In the genomic region with DNA sequence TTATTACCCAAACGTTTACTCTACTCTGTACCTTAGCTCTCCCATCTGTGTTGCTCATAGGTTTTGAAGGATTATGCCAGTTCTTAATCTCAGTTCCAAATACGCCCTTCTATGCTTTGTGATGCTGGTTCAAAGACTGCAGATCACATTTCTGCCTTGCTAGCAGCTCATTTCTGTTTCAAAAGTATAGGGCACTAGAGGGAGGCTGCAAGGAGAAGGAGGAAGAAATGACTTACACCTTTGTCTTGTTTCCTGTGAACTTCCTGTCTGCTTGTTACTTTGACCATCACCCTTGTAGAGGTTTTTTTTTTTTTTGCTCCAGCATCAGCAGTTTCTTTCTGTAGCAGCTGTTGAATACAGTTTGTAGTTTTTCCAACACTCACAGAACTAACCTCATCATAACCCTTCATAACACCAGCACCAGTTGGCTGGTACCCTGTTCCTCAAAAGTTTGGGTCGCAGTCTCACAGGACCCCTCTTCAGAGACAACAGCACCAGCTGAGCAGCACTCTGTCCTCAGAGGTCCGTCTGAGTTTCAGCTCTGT, we compare ENCODE assay signal across 9 cellular contexts. TPM values are rescaled to one million over a fixed set of nuclear protein-coding genes. Genes with fewer than 3 reads are reported as not detected.
A peak's percentile ranks its signal among the peaks of the same experiment; 100 is the strongest.
DNase-seq lines count a peak whose midpoint lies in the region; ATAC-seq and TF ChIP-seq lines count a peak whose summit lies in the region.
"Had no signal": no experiment of that assay in that cellular context is flagged by ENCODE, and none has a peak within 500 bp of the region (broad histone marks: within the 10 kb centered on the region; RNA-seq: fewer than 3 reads in every experiment).

No MANE protein-coding gene starts in this region.

- H3K36me3 ChIP-seq in OCI-LY1 (ENCODE audit: insufficient read depth, low read length) (no peaks in the 10 kb centered on the region), mesenchymal stem cell (ENCODE audit: control insufficient read depth in 1 of 2, insufficient read depth in 2 of 2, low read depth in 1 of 2, low read length in 2 of 2) (peaks cover 0 to 2% of the 10 kb centered on the region in 2 experiments), WERI-Rb-1 (no peaks in the 10 kb centered on the region)

- peak overlapping the region; percentile 23 for H4K8ac ChIP-seq in mesenchymal stem cell (ENCODE audit: low read length)

- no peak overlapping the region for H4K91ac ChIP-seq in mesenchymal stem cell (ENCODE audit: low read length)

- TF ChIP-seq CTCF in OCI-LY1 (IDR thresholded peaks at IDR 0.05; ENCODE audit: low read length) (no peak), WERI-Rb-1 (IDR thresholded peaks at IDR 0.05; ENCODE audit: low read depth, low read length) (no peak)

- peaks cover 4% of the 10 kb centered on the region for H3K79me1 ChIP-seq in mesenchymal stem cell (replicated peaks; ENCODE audit: low read length, poor library complexity, severe bottlenecking)

- H3K9me3 ChIP-seq in OCI-LY1 (ENCODE audit: low read length), result no peaks in the 10 kb centered on the region
- H3K9me3 ChIP-seq in mesenchymal stem cell (ENCODE audit: control insufficient read depth, low read length), result no peaks in the 10 kb centered on the region
- no peaks in the 10 kb centered on the region for H3K9me3 ChIP-seq in WERI-Rb-1 (ENCODE audit: severe bottlenecking)

- WGBS in mesenchymal stem cell, result 66% methylated on average over 4 of the region's 4 CpGs

- no peak overlapping the region for H3K4ac ChIP-seq in mesenchymal stem cell (ENCODE audit: low read depth in 1 of 2, low read length in 2 of 2)

- H3K14ac ChIP-seq in mesenchymal stem cell (ENCODE audit: low read length in 2 of 2), result no peak overlapping the region

- peak overlapping the region; percentile 49 for H3K4me2 ChIP-seq in OCI-LY1 (ENCODE audit: low read length)
- no peak overlapping the region for H3K4me2 ChIP-seq in mesenchymal stem cell (ENCODE audit: low read length, poor library complexity, severe bottlenecking)

- H3K27me3 ChIP-seq in OCI-LY1 (ENCODE audit: insufficient read depth, low read length) (no peaks in the 10 kb centered on the region), mesenchymal stem cell (ENCODE audit: control insufficient read depth in 1 of 2, insufficient read depth in 1 of 2, low read length in 2 of 2) (no peaks in the 10 kb centered on the region), WERI-Rb-1 (ENCODE audit: insufficient read depth, low read depth, severe bottlenecking) (no peaks in the 10 kb centered on the region)

- H3K9ac ChIP-seq in OCI-LY1 (ENCODE audit: low read length) (peak overlapping the region; percentile 16; the same call in 1 of the 2 replicates), mesenchymal stem cell (ENCODE audit: low read length) (peak overlapping the region; percentile 24)

- H2BK12ac ChIP-seq in mesenchymal stem cell (ENCODE audit: low read length in 2 of 2), result no peak overlapping the region

- H3K4me3 ChIP-seq in OCI-LY1 (ENCODE audit: low read depth, low read length, poor library complexity, severe bottlenecking) (peak overlapping the region; percentile 21), mesenchymal stem cell (ENCODE audit: insufficient read depth in 1 of 2, low read depth in 1 of 2, low read length in 2 of 2) (no peak overlapping the region), WERI-Rb-1 (ENCODE audit: low read depth, low read length) (no peak overlapping the region)
- H3K4me3 ChIP-seq: lung had no signal

- no peaks in the 10 kb centered on the region for H4K20me1 ChIP-seq in OCI-LY1 (ENCODE audit: insufficient read depth, low read length)

- peaks cover 69% of the 10 kb centered on the region for H3K4me1 ChIP-seq in OCI-LY1 (ENCODE audit: insufficient read depth, low read length, severe bottlenecking)
- peaks cover 2% of the 10 kb centered on the region for H3K4me1 ChIP-seq in mesenchymal stem cell (ENCODE audit: control insufficient read depth, insufficient read depth, low read depth, low read length)

- H3K9me2 ChIP-seq in OCI-LY1 (ENCODE audit: low read depth, low read length), result no peaks in the 10 kb centered on the region

- H2BK15ac ChIP-seq in mesenchymal stem cell (ENCODE audit: low read depth, poor library complexity, severe bottlenecking), result no peak overlapping the region

- no peak overlapping the region for H3K23ac ChIP-seq in mesenchymal stem cell (ENCODE audit: low read length in 2 of 2)

- H3F3A ChIP-seq in OCI-LY1 (ENCODE audit: insufficient read depth, low read length), result no peaks in the 10 kb centered on the region; the same call in 1 of the 2 replicates

- H2AFZ ChIP-seq in OCI-LY1 (ENCODE audit: low read length) (no peak overlapping the region), mesenchymal stem cell (ENCODE audit: low read depth, low read length) (no peak overlapping the region)

- peaks cover 41% of the 10 kb centered on the region for H3K79me2 ChIP-seq in OCI-LY1 (ENCODE audit: insufficient read depth, low read length)

- H3K27ac ChIP-seq in OCI-LY1 (ENCODE audit: low read depth, low read length, poor library complexity, severe bottlenecking) (peak overlapping the region; percentile 74), mesenchymal stem cell (ENCODE audit: low read length, poor library complexity, severe bottlenecking) (no peak overlapping the region), WERI-Rb-1 (no peak overlapping the region)

- peak overlapping the region; percentile 52 for H2AK5ac ChIP-seq in mesenchymal stem cell (ENCODE audit: low read length, severe bottlenecking)

- ATAC-seq in GM19025 (IDR thresholded peaks at IDR 0.05; ENCODE audit: low read depth, unreplicated experiment) (peak; percentile 77), HG02759 (IDR thresholded peaks at IDR 0.05; ENCODE audit: unreplicated experiment) (peak; percentile 88)

- no peak overlapping the region for H3K18ac ChIP-seq in mesenchymal stem cell (ENCODE audit: low read depth in 1 of 2, low read length in 2 of 2)

- peak; percentile 14 for DNase-seq in mesenchymal stem cell
- no peak for DNase-seq in SW480 (ENCODE audit: low spot score)
- DNase-seq in HuH-7 (ENCODE audit: low spot score), result no peak
- DNase-seq in NCI-H446 (lab: John Stamatoyannopoulos, UW), result no peak
- DNase-seq in WERI-Rb-1, result no peak

- no peak overlapping the region for H2BK5ac ChIP-seq in mesenchymal stem cell (ENCODE audit: low read depth, low read length, poor library complexity, severe bottlenecking)

- no peak overlapping the region for H2BK120ac ChIP-seq in mesenchymal stem cell (ENCODE audit: low read depth, low read length)

RNA-seq across cellular contexts. Expression of a gene that starts 16.5 kb away (rescaled TPM):
- polyA plus RNA-seq in mesenchymal stem cell (2013, experiment 1 of 2), result 29.7 TPM
- polyA plus RNA-seq in mesenchymal stem cell (2013, experiment 2 of 2), result 29.4 TPM
